In genomic region chr3:4718179-4718736, GRCh38 we compare ENCODE assay signal across 20 cellular contexts.
A peak's percentile ranks its signal among the peaks of the same experiment; 100 is the strongest.
DNase-seq lines count a peak whose midpoint lies in the region; ATAC-seq and TF ChIP-seq lines count a peak whose summit lies in the region.
"Had no signal": no experiment of that assay in that cellular context is flagged by ENCODE, and none has a peak within 500 bp of the region (broad histone marks: within the 10 kb centered on the region; RNA-seq: fewer than 3 reads in every experiment).

No MANE protein-coding gene starts in this region.

- H3K36me3 ChIP-seq in sigmoid colon (peaks cover 0 to 27% (median 2%) of the 10 kb centered on the region in 4 donors), upper lobe of right lung (peaks cover 26% of the 10 kb centered on the region), OCI-LY7 (ENCODE audit: insufficient read depth, low read length) (peaks cover 52% of the 10 kb centered on the region; the same call in 1 of the 2 replicates)

- ATAC-seq in right cardiac atrium (no peak), left cardiac atrium (no peak), upper lobe of right lung (no peak)
- ATAC-seq: esophagus mucosa had no signal

- H3K27me3 ChIP-seq in right cardiac atrium (ENCODE audit: control insufficient read depth, insufficient read depth) (no peaks in the 10 kb centered on the region), sigmoid colon (no peaks in the 10 kb centered on the region), upper lobe of right lung (no peaks in the 10 kb centered on the region)

- WGBS in right cardiac atrium, result 76% methylated on average over 4 of the region's 4 CpGs
- WGBS in sigmoid colon, 2 donors, result 57 to 83% methylated on average over 4 of the region's 4 CpGs

- H3K9me2 ChIP-seq in OCI-LY7 (ENCODE audit: insufficient read depth, low read length), result no peaks in the 10 kb centered on the region

- H3K9me3 ChIP-seq in right cardiac atrium (ENCODE audit: control insufficient read depth, low read length) (no peaks in the 10 kb centered on the region), sigmoid colon (no peaks in the 10 kb centered on the region), upper lobe of right lung (no peaks in the 10 kb centered on the region), OCI-LY7 (ENCODE audit: low read length) (no peaks in the 10 kb centered on the region)

- H3K27ac ChIP-seq in right cardiac atrium (ENCODE audit: low read length), result peak overlapping the region; percentile 26
- H3K27ac ChIP-seq in sigmoid colon, result peak overlapping the region; percentile 64 to 80 (median 72)
- peak overlapping the region; percentile 42 for H3K27ac ChIP-seq in upper lobe of right lung
- H3K27ac ChIP-seq in OCI-LY7 (ENCODE audit: low read depth, low read length, poor library complexity, severe bottlenecking), result no peak overlapping the region
- H3K27ac ChIP-seq: C4-2B had no signal

- no peak overlapping the region for H3K4me2 ChIP-seq in OCI-LY7 (ENCODE audit: low read length)

- no peak for TF ChIP-seq EP300 in sigmoid colon (IDR thresholded peaks at IDR 0.05)

- no TSS peak for BruUV-seq in OCI-LY7 (replicated peaks; lab: Mats Ljungman, UMichigan)

- no peaks in the 10 kb centered on the region for H4K20me1 ChIP-seq in OCI-LY7 (ENCODE audit: insufficient read depth, low read length)

- no peak for DNase-seq in right cardiac atrium
- no peak for DNase-seq in left cardiac atrium
- peak; percentile 22 for DNase-seq in kidney tubule cell (ENCODE audit: low spot score)
- no peak for DNase-seq in sigmoid colon
- DNase-seq in upper lobe of right lung, result no peak
- DNase-seq in posterior vena cava (ENCODE audit: low spot score), result no peak
- DNase-seq in OCI-LY7 (ENCODE audit: low spot score), result no peak
- no peak for DNase-seq in medulla oblongata (ENCODE audit: extremely low spot score)
- DNase-seq: ACHN; activated CD4-positive, alpha-beta memory T cell treated with anti-CD3 and anti-CD28 coated beads for 36 hours; activated naive CD4-positive, alpha-beta T cell; activated T-cell treated with anti-CD3 and anti-CD28 coated beads, Interleukin-2, amount 50 U/mL, for 1 hour; amniotic stem cell; effector CD8-positive, alpha-beta T cell; GOT3; mammary epithelial cell; NCI-H1930; RPMI8226 had no signal

- H3K4me3 ChIP-seq in right cardiac atrium (ENCODE audit: low read length) (no peak overlapping the region), sigmoid colon (no peak overlapping the region), upper lobe of right lung (no peak overlapping the region), OCI-LY7 (ENCODE audit: low read depth, low read length, poor library complexity, severe bottlenecking) (no peak overlapping the region)

- POLR2A ChIA-PET in OCI-LY7 (lab: Charles Lee), result no interaction called here

- no peaks in the 10 kb centered on the region for H3K4me1 ChIP-seq in right cardiac atrium (ENCODE audit: control insufficient read depth, insufficient read depth, low read length)
- H3K4me1 ChIP-seq in sigmoid colon, result peaks cover 0 to 53% (median 46%) of the 10 kb centered on the region in 4 donors
- peaks cover 50% of the 10 kb centered on the region for H3K4me1 ChIP-seq in upper lobe of right lung
- no peaks in the 10 kb centered on the region for H3K4me1 ChIP-seq in OCI-LY7 (ENCODE audit: insufficient read depth, low read length, poor library complexity, severe bottlenecking)

- H2AFZ ChIP-seq in OCI-LY7 (ENCODE audit: low read length), result no peak overlapping the region

- H3K79me2 ChIP-seq in OCI-LY7 (ENCODE audit: insufficient read depth, low read depth, low read length), result no peaks in the 10 kb centered on the region

- TF ChIP-seq CTCF in sigmoid colon (IDR thresholded peaks at IDR 0.05) (no peak), upper lobe of right lung (IDR thresholded peaks at IDR 0.05) (no peak), OCI-LY7 (conservative IDR thresholded peaks at IDR 0.05; ENCODE audit: low read length) (no peak)

- CTCF ChIA-PET in OCI-LY7 (lab: Charles Lee; ENCODE audit: unreplicated experiment), result no interaction called here

- intact Hi-C loops in right cardiac atrium (cut with DNase I), result loop anchor here in 2 of 4 donors (5.0 to 10.0 kb wide), 2 partner anchors 307 to 309 kb away; no protein-coding TSS in a partner anchor
- intact Hi-C loops in left cardiac atrium (cut with DNase I), result no loop called here
- intact Hi-C loops in sigmoid colon (cut with DNase I), result no loop called here
- intact Hi-C loops in upper lobe of right lung (cut with DNase I), result loop anchor here (10.0 kb wide), 2 partner anchors 267 to 307 kb away; no protein-coding TSS in a partner anchor
- intact Hi-C loops in posterior vena cava (cut with DNase I), result loop anchor here in 1 of 2 donors (10.0 kb wide), 1 partner anchor 267 kb away; no protein-coding TSS in a partner anchor
- intact Hi-C loops in OCI-LY7 (cut with micrococcal nuclease; ENCODE audit: unreplicated experiment), result no loop called here

- no peak for TF ChIP-seq POLR2A in sigmoid colon (IDR thresholded peaks at IDR 0.05)
